1 cellular context compared by ENCODE assay signal in the genomic region with DNA sequence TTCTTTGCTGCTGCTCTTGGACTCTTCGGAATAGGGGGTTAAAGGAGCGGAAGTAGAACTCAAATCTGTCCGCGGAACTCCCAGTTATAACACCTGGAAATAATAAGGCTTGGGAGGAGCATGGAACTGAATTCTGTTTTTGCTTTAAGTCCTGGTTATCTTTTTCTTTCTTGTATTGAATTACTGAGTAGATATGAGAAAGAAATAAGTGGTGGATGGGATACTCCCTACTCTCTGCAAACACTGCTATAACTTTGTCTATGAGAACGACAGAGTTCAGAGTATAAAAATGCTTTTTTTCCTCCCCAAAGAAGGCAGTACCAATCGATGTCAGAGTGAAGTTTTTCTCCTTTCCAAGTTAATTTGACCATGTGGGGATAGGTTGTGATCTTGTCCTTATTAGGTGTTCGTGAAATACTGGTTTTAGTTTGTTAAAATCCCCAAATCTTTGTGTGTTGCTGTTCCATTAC.
TF ChIP-seq lines count a peak whose summit lies in the region.

No MANE protein-coding gene starts in this region.

TF ChIP-seq in HEK293, 187 proteins besides CTCF, POLR2A, EP300 and RAD21 (continued from another document):
- TF ChIP-seq, protein P1, sequence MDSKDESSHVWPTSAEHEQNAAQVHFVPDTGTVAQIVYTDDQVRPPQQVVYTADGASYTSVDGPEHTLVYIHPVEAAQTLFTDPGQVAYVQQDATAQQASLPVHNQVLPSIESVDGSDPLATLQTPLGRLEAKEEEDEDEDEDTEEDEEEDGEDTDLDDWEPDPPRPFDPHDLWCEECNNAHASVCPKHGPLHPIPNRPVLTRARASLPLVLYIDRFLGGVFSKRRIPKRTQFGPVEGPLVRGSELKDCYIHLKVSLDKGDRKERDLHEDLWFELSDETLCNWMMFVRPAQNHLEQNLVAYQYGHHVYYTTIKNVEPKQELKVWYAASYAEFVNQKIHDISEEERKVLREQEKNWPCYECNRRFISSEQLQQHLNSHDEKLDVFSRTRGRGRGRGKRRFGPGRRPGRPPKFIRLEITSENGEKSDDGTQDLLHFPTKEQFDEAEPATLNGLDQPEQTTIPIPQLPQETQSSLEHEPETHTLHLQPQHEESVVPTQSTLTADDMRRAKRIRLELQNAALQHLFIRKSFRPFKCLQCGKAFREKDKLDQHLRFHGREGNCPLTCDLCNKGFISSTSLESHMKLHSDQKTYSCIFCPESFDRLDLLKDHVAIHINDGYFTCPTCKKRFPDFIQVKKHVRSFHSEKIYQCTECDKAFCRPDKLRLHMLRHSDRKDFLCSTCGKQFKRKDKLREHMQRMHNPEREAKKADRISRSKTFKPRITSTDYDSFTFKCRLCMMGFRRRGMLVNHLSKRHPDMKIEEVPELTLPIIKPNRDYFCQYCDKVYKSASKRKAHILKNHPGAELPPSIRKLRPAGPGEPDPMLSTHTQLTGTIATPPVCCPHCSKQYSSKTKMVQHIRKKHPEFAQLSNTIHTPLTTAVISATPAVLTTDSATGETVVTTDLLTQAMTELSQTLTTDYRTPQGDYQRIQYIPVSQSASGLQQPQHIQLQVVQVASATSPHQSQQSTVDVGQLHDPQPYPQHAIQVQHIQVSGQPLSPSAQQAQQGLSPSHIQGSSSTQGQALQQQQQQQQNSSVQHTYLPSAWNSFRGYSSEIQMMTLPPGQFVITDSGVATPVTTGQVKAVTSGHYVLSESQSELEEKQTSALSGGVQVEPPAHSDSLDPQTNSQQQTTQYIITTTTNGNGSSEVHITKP (tag by site-specific recombination; IDR thresholded peaks at IDR 0.05), result peak; percentile 29; the same call in 1 of the 2 replicates
- TF ChIP-seq ZBTB17 (tag by site-specific recombination; IDR thresholded peaks at IDR 0.05), result peak; percentile 92
- no peak for TF ChIP-seq WT1 (tag by site-specific recombination; IDR thresholded peaks at IDR 0.05)
- no peak for TF ChIP-seq ZNF133 (tag by site-specific recombination; IDR thresholded peaks at IDR 0.05)
TF ChIP-seq in HEK293: peak in this region for 3.
